ENCODE assay signal across 18 cellular contexts in the genomic region with DNA sequence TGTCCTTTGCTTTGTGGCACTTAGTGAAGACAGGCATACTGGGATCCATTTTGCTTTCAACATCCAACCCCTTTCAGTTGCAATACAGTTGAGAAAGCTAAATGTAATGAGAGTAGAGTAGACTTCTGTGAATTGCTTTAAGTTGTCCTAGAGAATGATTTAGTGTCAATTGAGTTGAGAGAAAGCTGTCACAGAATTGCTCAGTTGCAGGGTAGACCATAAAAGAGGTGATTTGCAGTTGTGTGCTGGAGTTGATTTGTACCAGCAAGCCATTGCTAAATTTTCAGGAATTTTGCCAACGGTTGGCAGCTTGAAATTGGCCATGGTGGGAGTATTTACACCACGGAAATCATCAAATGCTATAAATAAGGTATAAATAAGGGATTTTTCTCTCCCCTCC. TPM values are rescaled to one million over a fixed set of nuclear protein-coding genes. Genes with fewer than 3 reads are reported as not detected.
A peak's percentile ranks its signal among the peaks of the same experiment; 100 is the strongest.
DNase-seq lines count a peak whose midpoint lies in the region; ATAC-seq and TF ChIP-seq lines count a peak whose summit lies in the region.
"Had no signal": no experiment of that assay in that cellular context is flagged by ENCODE, and none has a peak within 500 bp of the region (broad histone marks: within the 10 kb centered on the region; RNA-seq: fewer than 3 reads in every experiment).

No MANE protein-coding gene starts in this region.

- H3K9me2 ChIP-seq in HCT116 (ENCODE audit: insufficient read depth) = no peaks in the 10 kb centered on the region

- H3K4me3 ChIP-seq in AG04450 (ENCODE audit: low read depth, low read length) (peak overlapping the region; percentile 85), HCT116 (replicated peaks in 1 of 2; ENCODE audit: low read depth in 1 of 2, low read length in 2 of 2) (no peak overlapping the region)

- peak overlapping the region; percentile 98 for H3K4me2 ChIP-seq in HCT116 (ENCODE audit: low read length)

- no peak for TF ChIP-seq POLR2A in HCT116 (IDR thresholded peaks at IDR 0.05; ENCODE audit: borderline replicate concordance, extremely low read depth, insufficient read depth, insufficient read length)

- ATAC-seq in HCT116 (no peak), HG03565 (IDR thresholded peaks at IDR 0.05; ENCODE audit: unreplicated experiment) (no peak), HG02623 (IDR thresholded peaks at IDR 0.05; ENCODE audit: unreplicated experiment) (no peak)

- H3K9ac ChIP-seq in HCT116 (ENCODE audit: low read length) = no peak overlapping the region

- no peaks in the 10 kb centered on the region for H3K27me3 ChIP-seq in AG04450 (ENCODE audit: control insufficient read depth, insufficient read depth, low read length)
- H3K27me3 ChIP-seq in HCT116 (ENCODE audit: insufficient read depth, low read length) = no peaks in the 10 kb centered on the region

- H3K36me3 ChIP-seq in HCT116 (ENCODE audit: control insufficient read depth in 1 of 2, insufficient read depth in 2 of 2, low read length in 2 of 2) = no peaks in the 10 kb centered on the region

- peaks cover 60% of the 10 kb centered on the region for H3K79me2 ChIP-seq in HCT116 (ENCODE audit: insufficient read depth, low read length)

- H3K4me3 Mint-ChIP-seq in brain (peak overlapping the region; percentile 26 to 97 (median 85)), nephron (peak overlapping the region; percentile 75 to 87 (median 85))

- BruUV-seq in HCT116 (replicated peaks; lab: Mats Ljungman, UMichigan) = no TSS peak

- H3K9me3 Mint-ChIP-seq in brain = peaks cover 0 to 3% (median 0%) of the 10 kb centered on the region in 5 experiments
- H3K9me3 Mint-ChIP-seq in nephron = no peaks in the 10 kb centered on the region
- H3K9me3 Mint-ChIP-seq: IgD-negative memory B cell, mesothelial cell of epicardium had no signal

- no peak for DNase-seq in AG04450 (ENCODE audit: low read depth, low spot score)
- no peak for DNase-seq in HCT116 (ENCODE audit: low read depth, low spot score)
- no peak for DNase-seq in NCI-H2196 (lab: John Stamatoyannopoulos, UW; ENCODE audit: unreplicated experiment)
- DNase-seq in NCI-H510A treated with DMSO at 0.1 percent for 48 hours (lab: John Stamatoyannopoulos, UW) = no peak
- DNase-seq: activated gamma-delta T cell; central memory CD4-positive, alpha-beta T cell; GF-D8; NCI-H1930; stimulated activated CD4-positive, alpha-beta T cell treated with anti-CD3 and anti-CD28 coated beads, Interleukin-4, amount 100 ng/mL, for 4 hours; stimulated activated naive CD4-positive, alpha-beta T cell treated with Interleukin-2 at 50 U/mL for 16 hours had no signal

- peaks cover 10 to 25% of the 10 kb centered on the region in 2 experiments; a peak in 2 of 4 replicates for H3K4me1 ChIP-seq in HCT116 (ENCODE audit: control insufficient read depth in 1 of 2, insufficient read depth in 2 of 2, low read length in 2 of 2)

- H3K27ac Mint-ChIP-seq in brain = peak overlapping the region in 1 of 5 experiments; percentile 22
- H3K27ac Mint-ChIP-seq in nephron = no peak overlapping the region

- RAD21 ChIA-PET in HCT116 (lab: Charles Lee; ENCODE audit: low non-redundant PET in 1 of 2, low total read pairs in 2 of 2, uncharacterized antibody in 2 of 2, unreplicated experiment in 2 of 2) = no interaction called here

- TF ChIP-seq RAD21 in HCT116 (IDR thresholded peaks at IDR 0.05; ENCODE audit: low read depth) = no peak

- no peaks in the 10 kb centered on the region for H4K20me1 ChIP-seq in HCT116 (ENCODE audit: insufficient read depth)

- CTCF ChIA-PET in AG04450 (lab: Charles Lee) (interaction anchor here (1.5 kb wide), 1 partner anchor 76 kb away, joined by 4 read pairs; no protein-coding TSS in a partner anchor), HCT116 (lab: Charles Lee) (no interaction called here)

- H3K27ac ChIP-seq in AG04450 (ENCODE audit: low read depth, low read length) = no peak overlapping the region
- H3K27ac ChIP-seq in HCT116 (ENCODE audit: low read depth, low read length) = no peak overlapping the region
- H3K27ac ChIP-seq: C4-2B had no signal

- intact Hi-C loops in HCT116 (cut with micrococcal nuclease) = no loop called here

- no peak for TF ChIP-seq CTCF in AG04450 (IDR thresholded peaks at IDR 0.05; ENCODE audit: low read depth, low read length)
- TF ChIP-seq CTCF in HCT116 (IDR thresholded peaks at IDR 0.05 in 2 of 3, conservative IDR thresholded peaks at IDR 0.05 in 1 of 3; ENCODE audit: borderline replicate concordance in 1 of 3, insufficient read depth in 1 of 3, low read depth in 2 of 3, low read length in 2 of 3) = no peak
- TF ChIP-seq CTCF in brain (conservative IDR thresholded peaks at IDR 0.05) = no peak
- no peak for TF ChIP-seq CTCF in nephron (IDR thresholded peaks at IDR 0.05; ENCODE audit: unreplicated experiment in 3 of 3)

- POLR2A ChIA-PET in AG04450 (lab: Yijun Ruan, JAX) (no interaction called here), HCT116 (lab: Charles Lee) (no interaction called here)

- H3K27me3 Mint-ChIP-seq in brain = peaks cover 9% of the 10 kb centered on the region
- H3K27me3 Mint-ChIP-seq in nephron (ENCODE audit: low read depth) = peaks cover 12% of the 10 kb centered on the region
- H3K27me3 Mint-ChIP-seq: IgD-negative memory B cell, progenitor cell of endocrine pancreas had no signal

- no peaks in the 10 kb centered on the region for H3K36me3 Mint-ChIP-seq in brain
- no peaks in the 10 kb centered on the region for H3K36me3 Mint-ChIP-seq in nephron (ENCODE audit: low read depth)

- H3K4me1 Mint-ChIP-seq in brain = peaks cover 59% of the 10 kb centered on the region
- H3K4me1 Mint-ChIP-seq in nephron = peaks cover 20% of the 10 kb centered on the region

- H3K9me3 ChIP-seq in AG04450 (ENCODE audit: control insufficient read depth, insufficient read depth, low read length) (no peaks in the 10 kb centered on the region; the same call in 1 of the 2 replicates), HCT116 (ENCODE audit: control insufficient read depth in 1 of 2, insufficient read depth in 1 of 2, low read depth in 1 of 2, low read length in 2 of 2) (no peaks in the 10 kb centered on the region)

- no peak overlapping the region for H2AFZ ChIP-seq in HCT116 (ENCODE audit: low read depth, low read length, poor library complexity, severe bottlenecking)

TF ChIP-seq in HCT116, 20 proteins besides CTCF, POLR2A, EP300 and RAD21:
- TF ChIP-seq EZH2phosphoT487 (IDR thresholded peaks at IDR 0.05; ENCODE audit: borderline replicate concordance) (no peak), ZFX (IDR thresholded peaks at IDR 0.05) (no peak), POLR2AphosphoS5 (IDR thresholded peaks at IDR 0.05; ENCODE audit: low read depth, low read length) (no peak), CBX3 (IDR thresholded peaks at IDR 0.05; ENCODE audit: low read depth) (no peak), EGR1 (IDR thresholded peaks at IDR 0.05; ENCODE audit: low read depth) (no peak)
- TF ChIP-seq, protein P1, sequence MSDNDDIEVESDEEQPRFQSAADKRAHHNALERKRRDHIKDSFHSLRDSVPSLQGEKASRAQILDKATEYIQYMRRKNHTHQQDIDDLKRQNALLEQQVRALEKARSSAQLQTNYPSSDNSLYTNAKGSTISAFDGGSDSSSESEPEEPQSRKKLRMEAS (IDR thresholded peaks at IDR 0.05) = no peak

RNA-seq across cellular contexts. Expression of gene ABHD5, which starts 2.2 kb away (rescaled TPM):
- polyA plus RNA-seq in AG04450 (2011; rRNA removed) (63.5 and 88.7 TPM in 2 replicates), brain (ENCODE audit: insufficient read depth, low read depth, low replicate concordance) (28.1 TPM)
- polyA minus RNA-seq in AG04450 (2011; rRNA and poly(A)+ RNA removed) = 41.7 and 59.4 TPM in 2 replicates
- total RNA-seq in HCT116 (2021; ENCODE audit: unreplicated experiment) = 18.5 TPM
- 10.8 and 10.9 TPM in 2 replicates for polyA plus RNA-seq in HCT116 (2012)
